ENCODE assay signal across 20 cellular contexts in the genomic region with DNA sequence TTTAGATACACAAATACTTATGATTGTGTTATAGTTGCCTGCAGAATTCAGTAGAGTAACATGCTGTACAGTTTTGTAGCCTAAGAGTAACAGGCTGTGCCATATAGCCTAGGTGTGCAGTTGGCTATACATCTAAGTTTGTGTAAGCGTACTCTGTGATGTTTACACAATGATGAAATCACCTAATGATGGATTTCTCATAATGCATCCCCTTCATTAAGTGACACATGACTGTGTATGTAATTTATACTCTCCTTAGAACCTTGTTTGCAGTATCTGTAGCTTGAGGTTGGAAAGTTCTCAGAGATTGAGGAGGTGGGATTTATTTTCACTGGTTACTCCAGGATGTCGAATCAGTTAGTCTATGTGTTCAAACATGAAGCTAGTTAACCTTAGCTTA.
DNase-seq lines count a peak whose midpoint lies in the region; ATAC-seq, FAIRE-seq and TF ChIP-seq lines count a peak whose summit lies in the region.
"Had no signal": no experiment of that assay in that cellular context is flagged by ENCODE, and none has a peak within 500 bp of the region (broad histone marks: within the 10 kb centered on the region; RNA-seq: fewer than 3 reads in every experiment).

No MANE protein-coding gene starts in this region.

- H2BK120ac ChIP-seq in H1 (replicated peaks; ENCODE audit: low read depth, low read length) = peak overlapping the region; percentile 41

- no peaks in the 10 kb centered on the region for H3K9me2 ChIP-seq in OCI-LY7 (ENCODE audit: insufficient read depth, low read length)
- H3K9me2 ChIP-seq: SK-N-SH had no signal

- peaks cover 33% of the 10 kb centered on the region for H3K4me1 ChIP-seq in cardiac muscle cell (ENCODE audit: low read depth)
- H3K4me1 ChIP-seq in H1 (replicated peaks in 1 of 4; ENCODE audit: control insufficient read depth in 3 of 4, insufficient read depth in 4 of 4, low read length in 3 of 4) = peaks cover 0 to 6% (median 4%) of the 10 kb centered on the region in 4 experiments; a peak in 4 of 7 replicates
- H3K4me1 ChIP-seq in A673 (ENCODE audit: insufficient read depth, low read length, poor library complexity, severe bottlenecking) = peaks cover 12% of the 10 kb centered on the region
- no peaks in the 10 kb centered on the region for H3K4me1 ChIP-seq in OCI-LY7 (ENCODE audit: insufficient read depth, low read length, poor library complexity, severe bottlenecking)
- H3K4me1 ChIP-seq: Caco-2 had no signal

- no peak overlapping the region for H2AFZ ChIP-seq in H1 (ENCODE audit: low read length)
- H2AFZ ChIP-seq in OCI-LY7 (ENCODE audit: low read length) = no peak overlapping the region

- CTCF ChIA-PET in H1 (lab: Charles Lee; ENCODE audit: partially characterized antibody) (interaction anchor here (0.9 to 1.2 kb wide), 3 partner anchors 23 to 54 kb away, joined by 3 read pairs; no protein-coding TSS in a partner anchor), A673 (lab: Charles Lee) (no interaction called here), OCI-LY7 (lab: Charles Lee; ENCODE audit: unreplicated experiment) (no interaction called here)

- H2BK20ac ChIP-seq in H1 (ENCODE audit: low read length) = peak overlapping the region; percentile 2; the same call in 1 of the 2 replicates

- intact Hi-C loops in Right ventricle myocardium superior (cut with DNase I) = no loop called here
- intact Hi-C loops in A673 (cut with micrococcal nuclease; ENCODE audit: unreplicated experiment) = no loop called here
- intact Hi-C loops in OCI-LY7 (cut with micrococcal nuclease; ENCODE audit: unreplicated experiment) = no loop called here

- H3K36me3 ChIP-seq in cardiac muscle cell = peaks cover 15% of the 10 kb centered on the region
- H3K36me3 ChIP-seq in H1 (ENCODE audit: control insufficient read depth in 2 of 4, insufficient read depth in 4 of 4, low read length in 3 of 4) = no peaks in the 10 kb centered on the region
- H3K36me3 ChIP-seq in A673 (ENCODE audit: insufficient read depth, low read length, poor library complexity, severe bottlenecking) = no peaks in the 10 kb centered on the region
- H3K36me3 ChIP-seq in OCI-LY7 (ENCODE audit: insufficient read depth, low read length) = no peaks in the 10 kb centered on the region

- no peak overlapping the region for H4K5ac ChIP-seq in H1 (ENCODE audit: insufficient read length, low read depth, low read length)

- no peak overlapping the region for H3K4ac ChIP-seq in H1 (replicated peaks; ENCODE audit: insufficient read length, low read depth, low read length)

- H4K20me1 ChIP-seq in H1 (replicated peaks in 1 of 2; ENCODE audit: control insufficient read depth in 1 of 2, insufficient read depth in 2 of 2, low read length in 2 of 2) (no peaks in the 10 kb centered on the region), OCI-LY7 (ENCODE audit: insufficient read depth, low read length) (no peaks in the 10 kb centered on the region)

- H3K23me2 ChIP-seq in H1 (ENCODE audit: low read depth, low read length) = peaks cover 6% of the 10 kb centered on the region; the same call in 1 of the 2 replicates

- H3K23ac ChIP-seq in H1 (ENCODE audit: insufficient read length) = no peak overlapping the region

- H4K91ac ChIP-seq in H1 (replicated peaks; ENCODE audit: insufficient read length, low read length) = no peak overlapping the region

- H3K27me3 ChIP-seq in cardiac muscle cell = no peaks in the 10 kb centered on the region
- H3K27me3 ChIP-seq in H1 (replicated peaks in 1 of 4; ENCODE audit: control insufficient read depth in 3 of 4, extremely low read depth in 1 of 4, insufficient read depth in 3 of 4, low read length in 3 of 4) = no peaks in the 10 kb centered on the region
- no peaks in the 10 kb centered on the region for H3K27me3 ChIP-seq in A673 (replicated peaks; ENCODE audit: insufficient read depth, low read depth, low read length, poor library complexity)

- 0 out of 2 replicates have a peak overlapping the region, but pooled peaks have one; percentile 53 for H2BK15ac ChIP-seq in H1 (ENCODE audit: low read length)

- no peak overlapping the region for H2BK12ac ChIP-seq in H1 (ENCODE audit: low read depth, low read length)

- no peak overlapping the region for H2AK5ac ChIP-seq in H1 (ENCODE audit: low read depth, low read length)

- BruUV-seq in A673 (replicated peaks; lab: Mats Ljungman, UMichigan) (no TSS peak), OCI-LY7 (replicated peaks; lab: Mats Ljungman, UMichigan) (no TSS peak)

- peak overlapping the region; percentile 55 for H3K27ac ChIP-seq in cardiac muscle cell
- H3K27ac ChIP-seq in H1 (ENCODE audit: low read depth, low read length) = no peak overlapping the region
- no peak overlapping the region for H3K27ac ChIP-seq in A673 (ENCODE audit: low read depth, low read length, poor library complexity, severe bottlenecking)
- H3K27ac ChIP-seq in OCI-LY7 (ENCODE audit: low read depth, low read length, poor library complexity, severe bottlenecking) = no peak overlapping the region
- H3K27ac ChIP-seq: HL-60 had no signal

- no peak overlapping the region for H3K56ac ChIP-seq in H1 (replicated peaks; ENCODE audit: insufficient read length, low read depth, low read length)

- no peak overlapping the region for H3K18ac ChIP-seq in H1 (ENCODE audit: extremely low read depth, low read length)

- no peaks in the 10 kb centered on the region for H3K9me3 ChIP-seq in cardiac muscle cell (ENCODE audit: low read depth)
- H3K9me3 ChIP-seq in H1 (ENCODE audit: insufficient read depth in 2 of 2, low read depth in 1 of 2, low read length in 1 of 2) = no peaks in the 10 kb centered on the region
- H3K9me3 ChIP-seq in A673 (ENCODE audit: low read depth, low read length, poor library complexity, severe bottlenecking) = no peaks in the 10 kb centered on the region
- no peaks in the 10 kb centered on the region for H3K9me3 ChIP-seq in OCI-LY7 (ENCODE audit: low read length)
- H3K9me3 ChIP-seq: Caco-2, SK-N-SH had no signal

- TF ChIP-seq POLR2A in H1 (IDR thresholded peaks at IDR 0.05; ENCODE audit: control extremely low read depth in 1 of 2, low read depth in 2 of 2, low read length in 2 of 2) = no peak

- ATAC-seq in Right ventricle myocardium superior (ENCODE audit: poor library complexity) = no peak
- ATAC-seq in GM18873 (IDR thresholded peaks at IDR 0.05; ENCODE audit: low FRiP score, unreplicated experiment) = no peak
- ATAC-seq: Right ventricle myocardium inferior had no signal

- no peak for TF ChIP-seq RAD21 in H1 (IDR thresholded peaks at IDR 0.05 in 1 of 2, conservative IDR thresholded peaks at IDR 0.05 in 1 of 2; ENCODE audit: low read depth in 2 of 2, low read length in 2 of 2)

- no peak overlapping the region for H4K8ac ChIP-seq in H1 (ENCODE audit: extremely low read depth, insufficient read depth, low read length)

- POLR2A ChIA-PET in H1 (lab: Charles Lee; ENCODE audit: partially characterized antibody) (interaction anchor here (0.8 to 1.4 kb wide), 2 partner anchors 17 to 46 kb away, joined by 3 to 4 read pairs; no protein-coding TSS in a partner anchor), A673 (lab: Charles Lee; ENCODE audit: low non-redundant PET) (no interaction called here), OCI-LY7 (lab: Charles Lee) (interaction anchor here (0.5 to 0.7 kb wide), 2 partner anchors 211 to 242 kb away, joined by 3 to 4 read pairs; no protein-coding TSS in a partner anchor)

- H2BK5ac ChIP-seq in H1 (ENCODE audit: low read depth, low read length) = no peak overlapping the region

- H3K4me2 ChIP-seq in H1 (ENCODE audit: insufficient read depth in 1 of 2, low read depth in 2 of 2, low read length in 2 of 2) (no peak overlapping the region), OCI-LY7 (ENCODE audit: low read length) (no peak overlapping the region)
- H3K4me2 ChIP-seq: SK-N-SH had no signal

- no peak for TF ChIP-seq CTCF in cardiac muscle cell (IDR thresholded peaks at IDR 0.05; ENCODE audit: low read depth, low read length)
- no peak for TF ChIP-seq CTCF in H1 (IDR thresholded peaks at IDR 0.05; ENCODE audit: control extremely low read depth in 1 of 3, insufficient read depth in 1 of 3, low read depth in 1 of 3, low read length in 3 of 3)
- no peak for TF ChIP-seq CTCF in A673 (conservative IDR thresholded peaks at IDR 0.05; ENCODE audit: low read depth, low read length)
- no peak for TF ChIP-seq CTCF in OCI-LY7 (conservative IDR thresholded peaks at IDR 0.05; ENCODE audit: low read length)

- H3K79me2 ChIP-seq in H1 (ENCODE audit: control insufficient read depth in 1 of 2, insufficient read depth in 2 of 2, low read length in 2 of 2) (no peaks in the 10 kb centered on the region), OCI-LY7 (ENCODE audit: insufficient read depth, low read depth, low read length) (no peaks in the 10 kb centered on the region)

- no peak overlapping the region for H3K4me3 ChIP-seq in cardiac muscle cell
- H3K4me3 ChIP-seq in H1 (ENCODE audit: extremely low read depth in 1 of 4, insufficient read depth in 2 of 4, low read depth in 3 of 4, low read length in 4 of 4) = no peak overlapping the region
- no peak overlapping the region for H3K4me3 ChIP-seq in A673 (ENCODE audit: low read depth, low read length, poor library complexity, severe bottlenecking)
- H3K4me3 ChIP-seq in OCI-LY7 (ENCODE audit: low read depth, low read length, poor library complexity, severe bottlenecking) = no peak overlapping the region

- 97% methylated on average over 2 of the region's 2 CpGs; no CpG with 5 or more reads in 1 of the 2 experiments for WGBS in H1 (ENCODE audit: extremely low coverage in 1 of 2, insufficient coverage in 1 of 2, insufficient read length in 1 of 2, insufficient replicate concordance in 2 of 2, low coverage in 1 of 2, low lambda C conversion rate in 2 of 2, missing lambda C conversion rate in 1 of 2), 2 experiments

- FAIRE-seq in H1 (lab: Jason Lieb, UNC) = no peak
- FAIRE-seq: A204.1, GM12892, GM18507, RCC 7860 had no signal

- no peak overlapping the region for H3K14ac ChIP-seq in H1 (ENCODE audit: insufficient read length)

- DNase-seq in cardiac muscle cell (ENCODE audit: low read depth in 1 of 2, low spot score in 1 of 2) (no peak), Right ventricle myocardium superior (no peak), NCI-H146 treated with DMSO at 0.1 percent for 48 hours (lab: John Stamatoyannopoulos, UW; ENCODE audit: unreplicated experiment) (peak; percentile 16), H1 (ENCODE audit: low read depth in 1 of 2, low spot score in 2 of 2) (no peak), A673 (ENCODE audit: low spot score) (no peak), OCI-LY7 (ENCODE audit: low spot score) (no peak)
- DNase-seq: Caco-2; CD4-positive, alpha-beta T cell; IMR-90; NCI-H1436 treated with DMSO at 0.1 percent for 48 hours; NCI-H226; NCI-H524 treated with DMSO at 0.1 percent for 48 hours; SK-N-SH had no signal

- H3K9ac ChIP-seq in H1 (replicated peaks in 1 of 4; ENCODE audit: extremely low read depth in 1 of 4, low read depth in 3 of 4, low read length in 3 of 4) = no peak overlapping the region
- H3K9ac ChIP-seq: SK-N-SH had no signal

- no peak for TF ChIP-seq EP300 in H1 (IDR thresholded peaks at IDR 0.05; ENCODE audit: borderline replicate concordance in 1 of 2, low read depth in 2 of 2, low read length in 2 of 2)

- no peaks in the 10 kb centered on the region for H3K79me1 ChIP-seq in H1 (ENCODE audit: low read depth, low read length)

TF ChIP-seq in H1, 55 proteins besides CTCF, POLR2A, EP300 and RAD21 (continues in another document):
- no peak for TF ChIP-seq POU5F1 (IDR thresholded peaks at IDR 0.05; ENCODE audit: low read depth, low read length)
- no peak for TF ChIP-seq KDM1A (IDR thresholded peaks at IDR 0.05; ENCODE audit: borderline replicate concordance, low read length)
- no peak for TF ChIP-seq SRF (IDR thresholded peaks at IDR 0.05; ENCODE audit: low read depth, low read length)
